In genomic region chr20:45306431-45306982, GRCh38 we compare ENCODE assay signal across 9 cellular contexts. TPM values are rescaled to one million over a fixed set of nuclear protein-coding genes. Genes with fewer than 3 reads are reported as not detected.
DNase-seq lines count a peak whose midpoint lies in the region; ATAC-seq and TF ChIP-seq lines count a peak whose summit lies in the region.
"Had no signal": no experiment of that assay in that cellular context is flagged by ENCODE, and none has a peak within 500 bp of the region (broad histone marks: within the 10 kb centered on the region; RNA-seq: fewer than 3 reads in every experiment).

A gene with protein sequence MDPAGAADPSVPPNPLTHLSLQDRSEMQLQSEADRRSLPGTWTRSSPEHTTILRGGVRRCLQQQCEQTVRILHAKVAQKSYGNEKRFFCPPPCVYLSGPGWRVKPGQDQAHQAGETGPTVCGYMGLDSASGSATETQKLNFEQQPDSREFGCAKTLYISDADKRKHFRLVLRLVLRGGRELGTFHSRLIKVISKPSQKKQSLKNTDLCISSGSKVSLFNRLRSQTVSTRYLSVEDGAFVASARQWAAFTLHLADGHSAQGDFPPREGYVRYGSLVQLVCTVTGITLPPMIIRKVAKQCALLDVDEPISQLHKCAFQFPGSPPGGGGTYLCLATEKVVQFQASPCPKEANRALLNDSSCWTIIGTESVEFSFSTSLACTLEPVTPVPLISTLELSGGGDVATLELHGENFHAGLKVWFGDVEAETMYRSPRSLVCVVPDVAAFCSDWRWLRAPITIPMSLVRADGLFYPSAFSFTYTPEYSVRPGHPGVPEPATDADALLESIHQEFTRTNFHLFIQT (plus strand): TSS chr20:45306840. CDS start chr20:45306923, 83 bp downstream.

- TF ChIP-seq CTCF in A673 (conservative IDR thresholded peaks at IDR 0.05; ENCODE audit: low read depth, low read length) (peak; percentile 79), right atrium auricular region (IDR thresholded peaks at IDR 0.05) (peak; percentile 67 to 82)

- POLR2A ChIA-PET in A673 (lab: Charles Lee; ENCODE audit: low non-redundant PET) = no interaction called here

- H3K4me3 Mint-ChIP-seq in activated T-cell treated with anti-CD3 and anti-CD28 coated beads, Interleukin-2, amount 50 U/mL, for 24 hours = no peak within 1 kb of the TSS
- H3K4me3 Mint-ChIP-seq in stimulated activated memory B cell treated with anti-CD40 and anti-IgM and Interleukin-4, amounts not matched to agents 10 μg/mL and 1 μg/mL and 100 μg/mL, for 72 hours = no peak within 1 kb of the TSS
- H3K4me3 Mint-ChIP-seq: stimulated activated naive CD8-positive, alpha-beta T cell treated with anti-CD3 and anti-CD28 coated beads, Interleukin-15, Interleukin-2, amounts not matched to agents 100 ng/mL and 50 ng/mL, for 24 hours had no signal

- BruUV-seq in A673 (replicated peaks; lab: Mats Ljungman, UMichigan) = no TSS peak

- H3K27me3 ChIP-seq in A673 (replicated peaks; ENCODE audit: insufficient read depth, low read depth, low read length, poor library complexity) (no peaks in the 10 kb centered on the region), HUES6 (ENCODE audit: control insufficient read depth, insufficient read depth, low read length) (peaks cover 12% of the 10 kb centered on the region; the same call in 1 of the 2 replicates), right atrium auricular region (no peaks in the 10 kb centered on the region)

- DNase-seq in A673 (ENCODE audit: low spot score) (no peak), right atrium auricular region (ENCODE audit: low spot score) (no peak), NCI-H2227 (lab: John Stamatoyannopoulos, UW; ENCODE audit: unreplicated experiment) (no peak)
- DNase-seq in activated T-cell treated with anti-CD3 and anti-CD28 coated beads, Interleukin-2, amount 50 U/mL, for 24 hours = peak; percentile 70
- peak in 2 of 3 experiments; percentile 16 to 42 for DNase-seq in stimulated activated CD4-positive, alpha-beta T cell treated with anti-CD3 and anti-CD28 coated beads, TNF-alpha, amount 100 ng/mL, for 24 hours (ENCODE audit: low read depth in 3 of 3)

- H3K36me3 Mint-ChIP-seq in activated T-cell treated with anti-CD3 and anti-CD28 coated beads, Interleukin-2, amount 50 U/mL, for 24 hours (ENCODE audit: low read depth) = no peaks in the 10 kb centered on the region
- no peaks in the 10 kb centered on the region for H3K36me3 Mint-ChIP-seq in stimulated activated memory B cell treated with anti-CD40 and anti-IgM and Interleukin-4, amounts not matched to agents 10 μg/mL and 1 μg/mL and 100 μg/mL, for 72 hours

- no peak within 1 kb of the TSS for H3K27ac Mint-ChIP-seq in activated T-cell treated with anti-CD3 and anti-CD28 coated beads, Interleukin-2, amount 50 U/mL, for 24 hours
- no peak within 1 kb of the TSS for H3K27ac Mint-ChIP-seq in stimulated activated memory B cell treated with anti-CD40 and anti-IgM and Interleukin-4, amounts not matched to agents 10 μg/mL and 1 μg/mL and 100 μg/mL, for 72 hours
- H3K27ac Mint-ChIP-seq: stimulated activated naive CD8-positive, alpha-beta T cell treated with anti-CD3 and anti-CD28 coated beads, Interleukin-15, Interleukin-2, amounts not matched to agents 100 ng/mL and 50 ng/mL, for 24 hours had no signal

- ATAC-seq in GM21528 (IDR thresholded peaks at IDR 0.05; ENCODE audit: low FRiP score, unreplicated experiment) = no peak
- ATAC-seq in stimulated activated memory B cell treated with anti-CD40 and anti-IgM and Interleukin-4, amounts not matched to agents 10 μg/mL and 1 μg/mL and 100 μg/mL, for 72 hours = no peak

- H3K27ac ChIP-seq in A673 (ENCODE audit: low read depth, low read length, poor library complexity, severe bottlenecking) (no peak within 1 kb of the TSS), HUES6 (ENCODE audit: low read depth, low read length) (no peak within 1 kb of the TSS), right atrium auricular region (no peak within 1 kb of the TSS)

- H3K9ac ChIP-seq in HUES6 (ENCODE audit: low read length) = no peak within 1 kb of the TSS

- H3K4me3 ChIP-seq in A673 (ENCODE audit: low read depth, low read length, poor library complexity, severe bottlenecking) (no peak within 1 kb of the TSS), HUES6 (ENCODE audit: low read depth, low read length) (peak within 1 kb of the TSS; percentile 35), right atrium auricular region (no peak within 1 kb of the TSS)

- H3K36me3 ChIP-seq in A673 (ENCODE audit: insufficient read depth, low read length, poor library complexity, severe bottlenecking) (no peaks in the 10 kb centered on the region), HUES6 (ENCODE audit: control insufficient read depth, insufficient read depth, low read length) (no peaks in the 10 kb centered on the region), right atrium auricular region (no peaks in the 10 kb centered on the region)

- H3K4me1 Mint-ChIP-seq in activated T-cell treated with anti-CD3 and anti-CD28 coated beads, Interleukin-2, amount 50 U/mL, for 24 hours (ENCODE audit: low read depth) = peaks cover 29% of the 10 kb centered on the region
- peaks cover 10% of the 10 kb centered on the region for H3K4me1 Mint-ChIP-seq in stimulated activated memory B cell treated with anti-CD40 and anti-IgM and Interleukin-4, amounts not matched to agents 10 μg/mL and 1 μg/mL and 100 μg/mL, for 72 hours

- H3K27me3 Mint-ChIP-seq in activated T-cell treated with anti-CD3 and anti-CD28 coated beads, Interleukin-2, amount 50 U/mL, for 24 hours = peaks cover 72% of the 10 kb centered on the region
- peaks cover 92% of the 10 kb centered on the region for H3K27me3 Mint-ChIP-seq in stimulated activated memory B cell treated with anti-CD40 and anti-IgM and Interleukin-4, amounts not matched to agents 10 μg/mL and 1 μg/mL and 100 μg/mL, for 72 hours

- intact Hi-C loops in A673 (cut with micrococcal nuclease; ENCODE audit: unreplicated experiment) = no loop called here

- H3K9me3 Mint-ChIP-seq in activated T-cell treated with anti-CD3 and anti-CD28 coated beads, Interleukin-2, amount 50 U/mL, for 24 hours = no peaks in the 10 kb centered on the region
- H3K9me3 Mint-ChIP-seq in stimulated activated memory B cell treated with anti-CD40 and anti-IgM and Interleukin-4, amounts not matched to agents 10 μg/mL and 1 μg/mL and 100 μg/mL, for 72 hours = no peaks in the 10 kb centered on the region
- H3K9me3 Mint-ChIP-seq: stimulated activated naive CD8-positive, alpha-beta T cell treated with anti-CD3 and anti-CD28 coated beads, Interleukin-15, Interleukin-2, amounts not matched to agents 100 ng/mL and 50 ng/mL, for 24 hours had no signal

- CTCF ChIA-PET in A673 (lab: Charles Lee) = interaction anchor here (1.4 kb wide), 1 partner anchor 263 kb away, joined by 3 read pairs; no protein-coding TSS in a partner anchor

- no peaks in the 10 kb centered on the region for H3K9me3 ChIP-seq in A673 (ENCODE audit: low read depth, low read length, poor library complexity, severe bottlenecking)
- H3K9me3 ChIP-seq in HUES6 (ENCODE audit: control insufficient read depth, insufficient read depth, low read depth, low read length) = no peaks in the 10 kb centered on the region
- no peaks in the 10 kb centered on the region for H3K9me3 ChIP-seq in right atrium auricular region

- H3K4me1 ChIP-seq in A673 (ENCODE audit: insufficient read depth, low read length, poor library complexity, severe bottlenecking) (peaks cover 22% of the 10 kb centered on the region), HUES6 (ENCODE audit: control insufficient read depth, insufficient read depth, low read length) (peaks cover 6% of the 10 kb centered on the region; the same call in 1 of the 2 replicates), right atrium auricular region (peaks cover 0 to 12% of the 10 kb centered on the region in 2 donors)

RNA-seq across cellular contexts. Expression of the gene that starts here (rescaled TPM):
- total RNA-seq in A673 (2021) (not detected in 2 replicates), right atrium auricular region (not detected)

Comparison
In these comparisons a context has a peak if more than half of its experiments do, and no peak if none do; other contexts are left out.
1. DNase-seq: peak in activated T-cell treated with anti-CD3 and anti-CD28 coated beads, Interleukin-2, amount 50 U/mL, for 24 hours (single experiment) and stimulated activated CD4-positive, alpha-beta T cell treated with anti-CD3 and anti-CD28 coated beads, TNF-alpha, amount 100 ng/mL, for 24 hours (2 of 3); none in A673 (single experiment), right atrium auricular region (single experiment) and NCI-H2227 (single experiment).